ENCODE assay signal across 1 cellular context in the genomic region with DNA sequence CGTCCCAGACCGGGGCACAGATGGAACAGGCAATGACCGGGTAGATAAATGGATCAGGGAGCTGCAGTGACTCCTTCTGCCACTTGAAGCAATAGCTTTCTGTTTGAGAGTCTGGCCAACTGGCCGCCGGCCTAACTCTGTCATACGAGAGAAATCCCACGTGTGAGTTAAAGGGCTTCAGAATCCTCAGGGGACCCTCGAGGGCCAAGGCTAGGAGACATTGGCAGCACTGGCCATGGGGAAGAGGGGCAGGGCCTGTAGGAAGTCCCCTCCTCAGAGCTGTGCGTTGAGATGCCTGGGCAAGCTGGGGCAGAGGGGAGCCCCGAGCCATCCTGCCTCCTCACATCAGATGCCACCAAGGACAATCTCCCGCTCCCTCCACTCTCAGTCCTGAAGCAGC.
TF ChIP-seq lines count a peak whose summit lies in the region.

No MANE protein-coding gene starts in this region.

TF ChIP-seq in H1, 55 proteins besides CTCF, POLR2A, EP300 and RAD21:
- TF ChIP-seq SP1 (IDR thresholded peaks at IDR 0.05; ENCODE audit: low read depth, low read length) (no peak), BACH1 (IDR thresholded peaks at IDR 0.05; ENCODE audit: low read length) (no peak)
